13 cellular contexts compared by ENCODE assay signal in genomic region chr15:85584791-85585360, GRCh38.
DNase-seq lines count a peak whose midpoint lies in the region; ATAC-seq and TF ChIP-seq lines count a peak whose summit lies in the region.
"Had no signal": no experiment of that assay in that cellular context is flagged by ENCODE, and none has a peak within 500 bp of the region (broad histone marks: within the 10 kb centered on the region; RNA-seq: fewer than 3 reads in every experiment).

No MANE protein-coding gene starts in this region.

- peak overlapping the region; percentile 53 for H3K4me3 Mint-ChIP-seq in activated CD8-positive, alpha-beta memory T cell treated with anti-CD3 and anti-CD28 coated beads, Interleukin-2, amount 10 ng/mL, durations not matched to agents 7 days and 5 days
- H3K4me3 Mint-ChIP-seq: mesothelial cell of epicardium had no signal

- H3K4ac ChIP-seq in neuronal stem cell (ENCODE audit: low read length) = no peak overlapping the region

- TF ChIP-seq POLR2A in gastroesophageal sphincter (IDR thresholded peaks at IDR 0.05) (no peak), stomach (IDR thresholded peaks at IDR 0.05) (no peak)

- no peaks in the 10 kb centered on the region for H4K20me1 ChIP-seq in PC-9 (ENCODE audit: insufficient read depth)

- peak overlapping the region; percentile 76 for H3K27ac Mint-ChIP-seq in activated CD8-positive, alpha-beta memory T cell treated with anti-CD3 and anti-CD28 coated beads, Interleukin-2, amount 10 ng/mL, durations not matched to agents 7 days and 5 days
- H3K27ac Mint-ChIP-seq: mesothelial cell of epicardium had no signal

- POLR2A ChIA-PET in PC-9 (lab: Charles Lee; ENCODE audit: unreplicated experiment) = no interaction called here

- H3F3A ChIP-seq in PC-9 (ENCODE audit: insufficient read depth, low read depth) = peaks cover 37% of the 10 kb centered on the region

- no peak for ATAC-seq in activated CD8-positive, alpha-beta memory T cell treated with anti-CD3 and anti-CD28 coated beads, Interleukin-2, amount 10 ng/mL, durations not matched to agents 7 days and 5 days
- ATAC-seq in gastroesophageal sphincter (no peak), esophagus mucosa (no peak)

- no peak overlapping the region for H2AK5ac ChIP-seq in neuronal stem cell (ENCODE audit: low read depth, low read length)

- H2AFZ ChIP-seq in PC-9 (no peak overlapping the region), neuronal stem cell (ENCODE audit: low read length) (no peak overlapping the region)

- H4K91ac ChIP-seq in neuronal stem cell (ENCODE audit: low read depth, low read length, poor library complexity) = no peak overlapping the region

- H3K79me2 ChIP-seq in PC-9 (ENCODE audit: low read depth) = peaks cover 52% of the 10 kb centered on the region

- TF ChIP-seq CTCF in PC-9 (conservative IDR thresholded peaks at IDR 0.05) (no peak), gastroesophageal sphincter (IDR thresholded peaks at IDR 0.05) (no peak), stomach (IDR thresholded peaks at IDR 0.05) (no peak)

- H3K9me3 ChIP-seq in PC-9 (ENCODE audit: insufficient read depth, low read depth) (no peaks in the 10 kb centered on the region), gastroesophageal sphincter (no peaks in the 10 kb centered on the region), stomach (no peaks in the 10 kb centered on the region), neuronal stem cell (replicated peaks in 1 of 2; ENCODE audit: control insufficient read depth in 2 of 2, insufficient read depth in 1 of 2, low read depth in 1 of 2, low read length in 2 of 2) (peaks cover 0 to 6% of the 10 kb centered on the region in 2 donors)

- H2BK15ac ChIP-seq in neuronal stem cell (ENCODE audit: low read length) = no peak overlapping the region

- no peak for TF ChIP-seq EP300 in gastroesophageal sphincter (IDR thresholded peaks at IDR 0.05)
- no peak for TF ChIP-seq EP300 in stomach (IDR thresholded peaks at IDR 0.05)

- H2BK120ac ChIP-seq in neuronal stem cell (ENCODE audit: low read depth, low read length) = no peak overlapping the region

- H2BK5ac ChIP-seq in neuronal stem cell (ENCODE audit: low read length) = no peak overlapping the region

- H3K9ac ChIP-seq in neuronal stem cell (ENCODE audit: low read depth, low read length, poor library complexity) = no peak overlapping the region

- H3K23ac ChIP-seq in neuronal stem cell (ENCODE audit: low read depth, low read length, poor library complexity) = no peak overlapping the region

- H4K8ac ChIP-seq in neuronal stem cell (ENCODE audit: low read depth, low read length) = no peak overlapping the region

- H3K4me2 ChIP-seq in PC-9 (peak overlapping the region; percentile 58; the same call in 1 of the 2 replicates), neuronal stem cell (ENCODE audit: insufficient read depth, low read length, poor library complexity, severe bottlenecking) (no peak overlapping the region)

- no peaks in the 10 kb centered on the region for H3K79me1 ChIP-seq in neuronal stem cell (ENCODE audit: low read depth, low read length)

- H3K36me3 ChIP-seq in PC-9 (ENCODE audit: low read depth) = 0 out of 2 replicates have a peak, but pooled peaks cover 8% of the 10 kb centered on the region
- peaks cover 0 to 28% of the 10 kb centered on the region in 2 donors for H3K36me3 ChIP-seq in gastroesophageal sphincter
- peaks cover 0 to 39% (median 26%) of the 10 kb centered on the region in 4 donors for H3K36me3 ChIP-seq in stomach
- H3K36me3 ChIP-seq in neuronal stem cell (replicated peaks in 1 of 2; ENCODE audit: control insufficient read depth in 2 of 2, insufficient read depth in 2 of 2, low read length in 2 of 2) = peaks cover 17 to 53% of the 10 kb centered on the region in 2 donors

- peaks cover 69% of the 10 kb centered on the region for H3K4me1 Mint-ChIP-seq in activated CD8-positive, alpha-beta memory T cell treated with anti-CD3 and anti-CD28 coated beads, Interleukin-2, amount 10 ng/mL, durations not matched to agents 7 days and 5 days

- no peaks in the 10 kb centered on the region for H3K9me3 Mint-ChIP-seq in activated CD8-positive, alpha-beta memory T cell treated with anti-CD3 and anti-CD28 coated beads, Interleukin-2, amount 10 ng/mL, durations not matched to agents 7 days and 5 days (ENCODE audit: low read depth)

- no peaks in the 10 kb centered on the region for H3K27me3 Mint-ChIP-seq in activated CD8-positive, alpha-beta memory T cell treated with anti-CD3 and anti-CD28 coated beads, Interleukin-2, amount 10 ng/mL, durations not matched to agents 7 days and 5 days

- H3K14ac ChIP-seq in neuronal stem cell (ENCODE audit: low read length) = no peak overlapping the region

- no peak overlapping the region for H2BK12ac ChIP-seq in neuronal stem cell (ENCODE audit: low read length)

- BruUV-seq in PC-9 (replicated peaks; lab: Mats Ljungman, UMichigan) = no TSS peak

- H3K4me3 ChIP-seq in PC-9 (no peak overlapping the region), gastroesophageal sphincter (peak overlapping the region in 1 of 2 donors; percentile 42), stomach (peak overlapping the region; percentile 35 to 56 (median 48)), neuronal stem cell (ENCODE audit: low read length in 2 of 2) (no peak overlapping the region)
- H3K4me3 ChIP-seq: cardiac muscle cell had no signal

- WGBS in gastroesophageal sphincter (ENCODE audit: low coverage in 1 of 2), 2 donors = 60 to 64% methylated on average over 4 to 5 of the region's 5 CpGs
- WGBS in stomach, 5 donors = 26 to 44% (median 35%) methylated on average over 5 of the region's 5 CpGs
- no CpG with 5 or more reads among the region's 5 CpGs for WGBS in neuronal stem cell (ENCODE audit: extremely low coverage in 2 of 2, insufficient read length in 2 of 2, insufficient replicate concordance in 1 of 2), 2 donors

- no peaks in the 10 kb centered on the region for H3K27me3 ChIP-seq in PC-9 (ENCODE audit: insufficient read depth, low read depth)
- H3K27me3 ChIP-seq in gastroesophageal sphincter = no peaks in the 10 kb centered on the region
- H3K27me3 ChIP-seq in stomach = no peaks in the 10 kb centered on the region
- H3K27me3 ChIP-seq in neuronal stem cell (ENCODE audit: control insufficient read depth in 3 of 3, insufficient read depth in 3 of 3, low read depth in 1 of 3, low read length in 3 of 3) = no peaks in the 10 kb centered on the region
- H3K27me3 ChIP-seq: cardiac muscle cell had no signal

- H3K36me3 Mint-ChIP-seq in activated CD8-positive, alpha-beta memory T cell treated with anti-CD3 and anti-CD28 coated beads, Interleukin-2, amount 10 ng/mL, durations not matched to agents 7 days and 5 days = peaks cover 53% of the 10 kb centered on the region

- intact Hi-C loops in PC-9 (cut with micrococcal nuclease; ENCODE audit: unreplicated experiment) = loop anchor here (5.0 to 10.0 kb wide), 3 partner anchors 93 to 1000 kb away; no protein-coding TSS in a partner anchor
- intact Hi-C loops in stomach (cut with DNase I; ENCODE audit: low total_unique reads) = no loop called here

- no peaks in the 10 kb centered on the region for H3K9me2 ChIP-seq in PC-9 (ENCODE audit: insufficient read depth)

- CTCF ChIA-PET in activated CD8-positive, alpha-beta memory T cell treated with anti-CD3 and anti-CD28 coated beads, Interleukin-2, amount 10 ng/mL, durations not matched to agents 7 days and 5 days (lab: Charles Lee) = interaction anchor here (0.8 to 2.5 kb wide), 8 partner anchors 10 to 289 kb away, joined by 3 to 6 read pairs (median 4); no protein-coding TSS in a partner anchor
- CTCF ChIA-PET in PC-9 (lab: Charles Lee) = no interaction called here

- DNase-seq in activated CD8-positive, alpha-beta memory T cell treated with anti-CD3 and anti-CD28 coated beads, Interleukin-2, amount 10 ng/mL, durations not matched to agents 7 days and 5 days = no peak
- no peak for DNase-seq in activated CD8-positive, alpha-beta memory T cell treated with anti-CD3 and anti-CD28 coated beads for 24 hours
- no peak for DNase-seq in PC-9
- DNase-seq in stomach = no peak
- no peak for DNase-seq in NCI-H510A (lab: John Stamatoyannopoulos, UW)
- no peak for DNase-seq in neuronal stem cell (ENCODE audit: low spot score)
- DNase-seq: GDM1; NCI-H526; stimulated activated naive CD4-positive, alpha-beta T cell had no signal

- H3K27ac ChIP-seq in PC-9 = peak overlapping the region; percentile 83
- peak overlapping the region in 3 of 4 donors; percentile 84 to 91 (median 84) for H3K27ac ChIP-seq in gastroesophageal sphincter
- peak overlapping the region in 4 of 5 donors; percentile 86 to 96 (median 89) for H3K27ac ChIP-seq in stomach
- no peak overlapping the region for H3K27ac ChIP-seq in neuronal stem cell (replicated peaks; ENCODE audit: low read length)

- H3K4me1 ChIP-seq in PC-9 (replicated peaks; ENCODE audit: insufficient read depth) (peaks cover 72% of the 10 kb centered on the region), gastroesophageal sphincter (peaks cover 27 to 87% (median 46%) of the 10 kb centered on the region in 3 donors), stomach (peaks cover 20 to 93% (median 69%) of the 10 kb centered on the region in 4 donors), neuronal stem cell (ENCODE audit: control insufficient read depth in 2 of 2, insufficient read depth in 1 of 2, low read depth in 1 of 2, low read length in 2 of 2) (peaks cover 17 to 32% of the 10 kb centered on the region in 2 donors)

- no peak overlapping the region for H3K18ac ChIP-seq in neuronal stem cell (ENCODE audit: low read length)

Comparison
In these comparisons a context has a peak if more than half of its experiments do, and no peak if none do; other contexts are left out.
1. H3K4me3 ChIP-seq: peak in stomach (4 of 4); none in PC-9 (single experiment) and neuronal stem cell (0 of 2).